ENCODE assay signal across 1 cellular context in the genomic region with DNA sequence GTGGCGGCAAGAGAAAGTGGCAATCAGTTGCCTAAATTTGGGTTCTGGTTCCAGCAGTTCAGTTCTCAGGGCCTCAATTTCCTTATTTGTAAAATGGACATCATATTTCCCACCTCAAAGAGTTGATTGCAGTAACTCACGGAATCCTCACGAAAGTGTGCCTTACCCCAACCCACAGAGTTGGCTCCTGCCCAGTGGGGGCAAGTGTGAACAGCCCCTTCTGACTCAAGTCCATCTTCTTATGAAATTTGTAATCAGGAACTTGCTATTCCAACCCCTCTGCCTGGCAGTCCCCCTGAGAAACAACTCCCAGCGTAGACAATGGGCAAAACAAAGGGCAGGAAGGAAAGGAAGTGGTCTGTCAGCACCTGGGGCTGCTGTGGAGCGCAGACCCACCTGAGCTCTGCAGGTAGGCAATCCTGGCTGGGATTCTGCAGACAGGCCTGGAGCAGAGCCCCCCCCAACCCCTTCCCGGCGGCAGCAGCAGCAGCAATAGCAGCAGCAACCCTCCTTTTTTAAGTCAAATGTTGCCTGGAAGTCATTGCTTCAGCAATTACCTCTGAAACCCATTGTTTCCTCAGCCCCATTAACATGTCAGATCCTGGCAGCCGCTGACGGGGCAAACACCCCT.
TF ChIP-seq lines count a peak whose summit lies in the region.

No MANE protein-coding gene starts in this region.

TF ChIP-seq in IMR-90, 13 proteins besides CTCF, POLR2A, EP300 and RAD21:
- TF ChIP-seq, protein P1, sequence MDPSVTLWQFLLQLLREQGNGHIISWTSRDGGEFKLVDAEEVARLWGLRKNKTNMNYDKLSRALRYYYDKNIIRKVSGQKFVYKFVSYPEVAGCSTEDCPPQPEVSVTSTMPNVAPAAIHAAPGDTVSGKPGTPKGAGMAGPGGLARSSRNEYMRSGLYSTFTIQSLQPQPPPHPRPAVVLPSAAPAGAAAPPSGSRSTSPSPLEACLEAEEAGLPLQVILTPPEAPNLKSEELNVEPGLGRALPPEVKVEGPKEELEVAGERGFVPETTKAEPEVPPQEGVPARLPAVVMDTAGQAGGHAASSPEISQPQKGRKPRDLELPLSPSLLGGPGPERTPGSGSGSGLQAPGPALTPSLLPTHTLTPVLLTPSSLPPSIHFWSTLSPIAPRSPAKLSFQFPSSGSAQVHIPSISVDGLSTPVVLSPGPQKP (IDR thresholded peaks at IDR 0.05; ENCODE audit: borderline replicate concordance, low read depth, low read length): no peak
- TF ChIP-seq FOS (IDR thresholded peaks at IDR 0.05; ENCODE audit: low read depth, low read length): no peak
